ENCODE assay signal across 1 cellular context in genomic region chr17:39651908-39652634, GRCh38.
TF ChIP-seq lines count a peak whose summit lies in the region.

No MANE protein-coding gene starts in this region.

TF ChIP-seq in H1, 55 proteins besides CTCF, POLR2A, EP300 and RAD21:
- TF ChIP-seq BCL11A (IDR thresholded peaks at IDR 0.05; ENCODE audit: low read depth in 2 of 2, low read length in 2 of 2) (no peak), E2F6 (IDR thresholded peaks at IDR 0.05) (no peak), NRF1 (IDR thresholded peaks at IDR 0.05; ENCODE audit: low read depth, low read length) (no peak), RFX5 (IDR thresholded peaks at IDR 0.05; ENCODE audit: borderline replicate concordance, low read depth, low read length) (no peak), GABPA (IDR thresholded peaks at IDR 0.05; ENCODE audit: borderline replicate concordance, insufficient read depth, low read length) (no peak), SIX5 (IDR thresholded peaks at IDR 0.05; ENCODE audit: low read depth, low read length) (no peak), HDAC6 (IDR thresholded peaks at IDR 0.05; ENCODE audit: low read depth, low read length) (no peak), USF2 (IDR thresholded peaks at IDR 0.05; ENCODE audit: low read length) (no peak), TBP (IDR thresholded peaks at IDR 0.05; ENCODE audit: low read depth, low read length) (no peak), ATF3 (IDR thresholded peaks at IDR 0.05; ENCODE audit: insufficient read depth, low read depth, low read length) (no peak), JUND (IDR thresholded peaks at IDR 0.05; ENCODE audit: low read length) (no peak), KDM1A (IDR thresholded peaks at IDR 0.05; ENCODE audit: borderline replicate concordance, low read length) (no peak), NANOG (IDR thresholded peaks at IDR 0.05; ENCODE audit: insufficient read depth, low read depth, low read length, poor library complexity, severe bottlenecking) (no peak), GTF2F1 (IDR thresholded peaks at IDR 0.05; ENCODE audit: borderline replicate concordance, low read depth, low read length) (no peak), KDM5A (IDR thresholded peaks at IDR 0.05; ENCODE audit: low read length) (no peak), SP2 (IDR thresholded peaks at IDR 0.05; ENCODE audit: low read length) (no peak), ATF2 (IDR thresholded peaks at IDR 0.05; ENCODE audit: low read length) (no peak), CTBP2 (IDR thresholded peaks at IDR 0.05; ENCODE audit: borderline replicate concordance, insufficient read depth, insufficient read length, low read length) (no peak), CBX5 (IDR thresholded peaks at IDR 0.05; ENCODE audit: low read depth, low read length) (no peak)
